In the genomic region with DNA sequence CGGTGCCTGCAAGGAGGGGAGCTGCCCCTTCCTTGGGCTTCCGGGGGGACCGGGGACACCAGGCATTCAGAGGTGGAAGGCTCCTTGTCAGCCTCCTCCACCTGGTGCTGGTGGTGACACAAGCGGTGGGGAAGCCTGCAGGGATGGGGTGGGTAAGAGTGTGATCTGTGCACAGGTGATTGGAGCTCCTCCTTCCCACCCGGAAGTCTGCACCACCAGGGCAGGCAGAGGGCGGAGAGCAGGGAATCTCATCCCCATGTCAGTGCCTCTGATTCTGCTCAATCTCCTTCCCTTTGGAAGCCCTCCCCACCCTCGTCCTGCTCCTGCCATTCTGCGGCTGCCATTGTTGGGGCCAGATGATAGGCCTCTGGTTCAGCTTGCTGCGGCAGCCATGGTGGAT, we compare ENCODE assay signal across 19 cellular contexts.
"Had no signal": no experiment of that assay in that cellular context is flagged by ENCODE, and none has a peak within 500 bp of the region (broad histone marks: within the 10 kb centered on the region; RNA-seq: fewer than 3 reads in every experiment).

No MANE protein-coding gene starts in this region.

- H3K27ac ChIP-seq: adrenal gland, breast epithelium, coronary artery, suprapubic skin, WERI-Rb-1 had no signal

- H3K4me3 ChIP-seq: adrenal gland, breast epithelium, coronary artery, lung, suprapubic skin had no signal

- H3K27me3 Mint-ChIP-seq: activated CD4-positive, alpha-beta memory T cell treated with anti-CD3 and anti-CD28 coated beads, Interleukin-2, amount 10 ng/mL, durations not matched to agents 7 days and 5 days; T-helper 17 cell had no signal

- H3K9me3 Mint-ChIP-seq: activated CD4-positive, alpha-beta memory T cell treated with anti-CD3 and anti-CD28 coated beads, Interleukin-2, amount 10 ng/mL, durations not matched to agents 7 days and 5 days had no signal

- H3K9me3 ChIP-seq: adrenal gland, breast epithelium, suprapubic skin had no signal

- H3K36me3 Mint-ChIP-seq: activated CD8-positive, alpha-beta memory T cell treated with anti-CD3 and anti-CD28 coated beads, Interleukin-2, amount 10 ng/mL, durations not matched to agents 7 days and 5 days had no signal

- DNase-seq: activated effector memory CD4-positive, alpha-beta T cell treated with Interleukin-2 at 50 U/mL for 16 hours; adrenal gland; erythroblast; foreskin melanocyte; hypothalamus; islet precursor cell; stimulated activated CD4-positive, alpha-beta T cell treated with anti-CD3 and anti-CD28 coated beads, Interleukin-2, amount 100 ng/mL, for 24 hours; stimulated activated naive CD4-positive, alpha-beta T cell treated with Interleukin-2 at 50 U/mL for 16 hours; T-helper 17 cell had no signal

- H3K27ac Mint-ChIP-seq: activated CD4-positive, alpha-beta memory T cell treated with anti-CD3 and anti-CD28 coated beads, Interleukin-2, amount 10 ng/mL, durations not matched to agents 7 days and 5 days; activated CD8-positive, alpha-beta memory T cell treated with anti-CD3 and anti-CD28 coated beads, Interleukin-2, amount 10 ng/mL, durations not matched to agents 7 days and 5 days; progenitor cell of endocrine pancreas; type B pancreatic cell had no signal

- H3K4me1 ChIP-seq: adrenal gland, breast epithelium, suprapubic skin had no signal

- H3K27me3 ChIP-seq: breast epithelium had no signal

- H3K36me3 ChIP-seq: adrenal gland, breast epithelium, suprapubic skin, WERI-Rb-1 had no signal

- H3K4me3 Mint-ChIP-seq: activated CD4-positive, alpha-beta memory T cell treated with anti-CD3 and anti-CD28 coated beads, Interleukin-2, amount 10 ng/mL, durations not matched to agents 7 days and 5 days; activated CD8-positive, alpha-beta memory T cell treated with anti-CD3 and anti-CD28 coated beads, Interleukin-2, amount 10 ng/mL, durations not matched to agents 7 days and 5 days; activated naive CD4-positive, alpha-beta T cell treated with anti-CD3 and anti-CD28 coated beads, Interleukin-2, amount 10 ng/mL, durations not matched to agents 7 days and 5 days; T-helper 17 cell; type B pancreatic cell had no signal
